ENCODE assay signal across 8 cellular contexts in genomic region chr17:21119247-21119944, GRCh38. TPM values are rescaled to one million over a fixed set of nuclear protein-coding genes. Genes with fewer than 3 reads are reported as not detected.
A peak's percentile ranks its signal among the peaks of the same experiment; 100 is the strongest.
DNase-seq lines count a peak whose midpoint lies in the region; ATAC-seq and TF ChIP-seq lines count a peak whose summit lies in the region.

No MANE protein-coding gene starts in this region.

- no peaks in the 10 kb centered on the region for H4K20me1 ChIP-seq in KMS-11 (ENCODE audit: insufficient read depth)

- in situ Hi-C loops in transverse colon (cut with MboI; ENCODE audit: low pct_ligation_motif_present in 1 of 4, low pct_unique_long_range_greater_than_20kb in 1 of 4, low sequenced_read_pairs in 3 of 4) = loop anchor here in 3 of 4 donors (25.0 kb wide), 3 partner anchors 93 to 393 kb away; partner anchors contain the start of gene TMEM11 (in 1 of the 3)

- no peak for TF ChIP-seq EP300 in transverse colon (IDR thresholded peaks at IDR 0.05; ENCODE audit: low read depth)

- H2BK12ac ChIP-seq in trophoblast cell (ENCODE audit: low read length) = no peak overlapping the region

- H3K4me3 ChIP-seq in KMS-11 (IDR thresholded peaks at IDR 0.05; ENCODE audit: insufficient read depth, low read depth, low read length) = no peak overlapping the region
- H3K4me3 ChIP-seq in trophoblast cell (ENCODE audit: low read depth, low read length) = no peak overlapping the region
- H3K4me3 ChIP-seq in transverse colon = peak overlapping the region in 1 of 4 donors; percentile 16

- H4K8ac ChIP-seq in trophoblast cell (ENCODE audit: low read depth, low read length) = peak overlapping the region; percentile 37

- H3K18ac ChIP-seq in trophoblast cell (ENCODE audit: low read length) = no peak overlapping the region

- no peak for TF ChIP-seq POLR2A in transverse colon (IDR thresholded peaks at IDR 0.05)

- no peak overlapping the region for H3K14ac ChIP-seq in trophoblast cell (ENCODE audit: low read length)

- H3K9ac ChIP-seq in KMS-11 (no peak overlapping the region), trophoblast cell (ENCODE audit: low read length) (no peak overlapping the region)

- H3K4me2 ChIP-seq in KMS-11 (peak overlapping the region; percentile 15; the same call in 1 of the 2 replicates), trophoblast cell (ENCODE audit: low read length) (no peak overlapping the region)

- no peak overlapping the region for H2AK5ac ChIP-seq in trophoblast cell (ENCODE audit: low read length)

- H3K23ac ChIP-seq in trophoblast cell (ENCODE audit: low read length) = no peak overlapping the region

- H3K36me3 ChIP-seq in KMS-11 (ENCODE audit: insufficient read depth) = no peaks in the 10 kb centered on the region
- no peaks in the 10 kb centered on the region for H3K36me3 ChIP-seq in trophoblast cell (ENCODE audit: control insufficient read depth in 1 of 2, insufficient read depth in 2 of 2, low read length in 2 of 2)
- H3K36me3 ChIP-seq in transverse colon = no peaks in the 10 kb centered on the region

- H3K79me2 ChIP-seq in KMS-11 (ENCODE audit: insufficient read depth, low read depth) (no peaks in the 10 kb centered on the region), trophoblast cell (ENCODE audit: control insufficient read depth, insufficient read depth, low read length, poor library complexity) (no peaks in the 10 kb centered on the region)

- no peaks in the 10 kb centered on the region for H3K27me3 ChIP-seq in KMS-11 (ENCODE audit: insufficient read depth, low read depth)
- H3K27me3 ChIP-seq in trophoblast cell (ENCODE audit: insufficient read depth, low read length) = no peaks in the 10 kb centered on the region
- H3K27me3 ChIP-seq in transverse colon = no peaks in the 10 kb centered on the region

- no peak for ATAC-seq in GM18861 (IDR thresholded peaks at IDR 0.05; ENCODE audit: unreplicated experiment)

- H3K9me3 ChIP-seq in trophoblast cell (ENCODE audit: insufficient read depth, low read depth, low read length) (no peaks in the 10 kb centered on the region), transverse colon (no peaks in the 10 kb centered on the region)

- no CpG with 5 or more reads among the region's 25 CpGs for WGBS in trophoblast cell (ENCODE audit: extremely low coverage, insufficient coverage, insufficient read length)
- WGBS in transverse colon (ENCODE audit: low coverage in 1 of 2), 2 donors = 4 to 31% methylated on average over 9 to 25 of the region's 25 CpGs

- peaks cover 16% of the 10 kb centered on the region for H3K4me1 ChIP-seq in KMS-11 (ENCODE audit: low read depth, poor library complexity, severe bottlenecking)
- peaks cover 0 to 3% of the 10 kb centered on the region in 2 experiments for H3K4me1 ChIP-seq in trophoblast cell (ENCODE audit: control insufficient read depth in 1 of 2, insufficient read depth in 2 of 2, low read length in 2 of 2)
- peaks cover 0 to 10% (median 3%) of the 10 kb centered on the region in 4 donors for H3K4me1 ChIP-seq in transverse colon

- peak; percentile 61 for DNase-seq in SK-N-DZ (ENCODE audit: low spot score)
- DNase-seq in activated naive CD4-positive, alpha-beta T cell (lab: John Stamatoyannopoulos, UW) = peak in 3 of 4 experiments; percentile 8 to 49 (median 46)
- DNase-seq in globus pallidus (ENCODE audit: low spot score) = peak; percentile 64
- DNase-seq in trophoblast cell = peak; percentile 27 to 75
- DNase-seq in transverse colon = peak; percentile 74

- H3K79me1 ChIP-seq in trophoblast cell (ENCODE audit: low read length) = no peaks in the 10 kb centered on the region

- peak; percentile 62 for TF ChIP-seq CTCF in GM12801 (IDR thresholded peaks at IDR 0.05; ENCODE audit: extremely low read depth, insufficient read length)
- TF ChIP-seq CTCF in KMS-11 (conservative IDR thresholded peaks at IDR 0.05; ENCODE audit: low read depth, low read length) = peak; percentile 86
- peak; percentile 74 to 83 (median 79) for TF ChIP-seq CTCF in transverse colon (IDR thresholded peaks at IDR 0.05)

- no peak overlapping the region for H3K27ac ChIP-seq in KMS-11
- H3K27ac ChIP-seq in trophoblast cell (ENCODE audit: low read depth, low read length) = no peak overlapping the region
- H3K27ac ChIP-seq in transverse colon = peak overlapping the region in 2 of 4 donors; percentile 30 to 58

- H2BK120ac ChIP-seq in trophoblast cell (ENCODE audit: insufficient read depth, low read length, poor library complexity) = no peak overlapping the region

- H2AFZ ChIP-seq in KMS-11 (ENCODE audit: low read depth) (peak overlapping the region; percentile 46; the same call in 1 of the 2 replicates), trophoblast cell (ENCODE audit: insufficient read depth, low read length, poor library complexity) (no peak overlapping the region)

- intact Hi-C loops in transverse colon (cut with DNase I; ENCODE audit: low total_unique reads) = no loop called here

- no peak overlapping the region for H4K91ac ChIP-seq in trophoblast cell (ENCODE audit: low read depth, low read length)

- no peak overlapping the region for H2BK5ac ChIP-seq in trophoblast cell (ENCODE audit: low read depth, low read length, poor library complexity)

- H3K4ac ChIP-seq in trophoblast cell (ENCODE audit: low read depth, low read length) = no peak overlapping the region

- H4K12ac ChIP-seq in trophoblast cell (ENCODE audit: low read depth, low read length) = no peak overlapping the region

RNA-seq across cellular contexts. Expression of gene DHRS7B, which starts 7.4 kb away (rescaled TPM):
- polyA plus RNA-seq in SK-N-DZ (2014; cell fraction: cytosol; rRNA removed) = 23.8 and 27.4 TPM in 2 replicates
- 20.0 and 27.6 TPM in 2 replicates for polyA plus RNA-seq in SK-N-DZ (2014; cell fraction: nucleus; rRNA removed)
- 27.0 and 28.6 TPM in 2 replicates for polyA plus RNA-seq in trophoblast cell (2013)
- 10 to 100 TPM; 14.6 to 80.6 (median 47.7) TPM for total RNA-seq in transverse colon
